In the genomic region with DNA sequence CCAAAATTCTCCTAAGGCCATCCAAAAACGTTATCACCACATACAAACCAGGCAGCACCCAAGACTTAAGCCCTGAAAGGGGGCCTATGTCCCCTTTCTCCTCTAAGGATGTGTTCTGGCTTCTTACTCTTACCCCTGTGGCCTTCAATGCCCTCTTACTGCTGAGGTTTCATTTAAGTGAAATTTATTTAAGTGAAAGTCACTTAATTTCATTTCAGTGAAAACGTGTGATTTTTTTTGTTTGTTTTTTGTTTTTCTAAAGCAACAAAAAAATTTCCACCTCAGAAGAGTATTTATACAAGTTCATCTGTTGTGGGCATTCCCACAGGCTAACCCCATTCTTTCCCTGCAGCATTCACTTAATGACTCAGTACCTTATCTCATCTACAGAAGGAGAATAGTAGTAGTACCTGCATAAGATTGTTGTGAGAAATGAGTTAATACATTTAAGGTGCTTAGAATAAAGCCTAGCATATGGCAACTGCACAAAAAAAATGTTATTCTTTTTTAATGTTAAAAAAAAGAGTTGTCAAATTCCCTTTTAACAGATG, we compare ENCODE assay signal across 20 cellular contexts.
"Had no signal": no experiment of that assay in that cellular context is flagged by ENCODE, and none has a peak within 500 bp of the region (broad histone marks: within the 10 kb centered on the region; RNA-seq: fewer than 3 reads in every experiment).

No MANE protein-coding gene starts in this region.

- ATAC-seq: heart right ventricle, left lobe of liver had no signal

- H3K9me3 ChIP-seq: stomach, upper lobe of left lung, uterus had no signal

- H3K36me3 ChIP-seq: heart right ventricle, right atrium auricular region, stomach, upper lobe of left lung, uterus had no signal

- H3K4me1 ChIP-seq: heart right ventricle, parathyroid adenoma, right atrium auricular region, upper lobe of left lung, uterus had no signal

- DNase-seq: effector CD4-positive, alpha-beta T cell; endodermal cell; foreskin melanocyte; heart right ventricle; hypothalamus; islet precursor cell; midbrain; naive B cell; occipital lobe; small intestine; stimulated activated CD4-positive, alpha-beta T cell treated with anti-CD3 and anti-CD28 coated beads, Interleukin-12 subunit alpha, Interleukin-12 subunit beta, amount 100 ng/mL, for 4 hours; stimulated activated naive CD4-positive, alpha-beta T cell; stomach; substantia nigra; upper lobe of left lung; uterus had no signal

- H3K9ac ChIP-seq: parathyroid adenoma had no signal

- H3K27me3 ChIP-seq: heart right ventricle, right atrium auricular region, stomach, upper lobe of left lung, uterus had no signal

- H3K79me2 ChIP-seq: parathyroid adenoma had no signal

- H3K27ac ChIP-seq: coronary artery, heart right ventricle, parathyroid adenoma, right atrium auricular region, stomach, upper lobe of left lung, uterus had no signal

- H3K4me3 ChIP-seq: coronary artery, heart right ventricle, right atrium auricular region, stomach, upper lobe of left lung, uterus had no signal

- H2AFZ ChIP-seq: parathyroid adenoma had no signal

- FAIRE-seq: small intestine had no signal
